In genomic region chr18:8552151-8552550, GRCh38 we compare ENCODE assay signal across 27 cellular contexts.
"Had no signal": no experiment of that assay in that cellular context is flagged by ENCODE, and none has a peak within 500 bp of the region (broad histone marks: within the 10 kb centered on the region; RNA-seq: fewer than 3 reads in every experiment).

No MANE protein-coding gene starts in this region.

- FAIRE-seq: pancreas, small intestine, urothelium cell line had no signal

- H3K9me3 ChIP-seq: neutrophil, pancreas, prostate gland, right lobe of liver, sigmoid colon, stomach, thoracic aorta, thyroid gland, tibial nerve, upper lobe of left lung, vagina had no signal

- ATAC-seq: natural killer cell treated with Interleukin-12 subunit alpha and Interleukin-12 subunit beta and Interleukin-15 and Interleukin-18, amount 100 ng/mL, for 72 hours; pancreas; right cardiac atrium; right lobe of liver; stimulated activated effector memory CD8-positive, alpha-beta T cell treated with anti-CD3 and anti-CD28 coated beads, Interleukin-12 subunit alpha, Interleukin-12 subunit beta, amount 100 ng/mL, for 72 hours; stimulated activated naive B cell treated with anti-CD40 and anti-IgM and Interleukin-4, amounts not matched to agents 10 μg/mL and 1 μg/mL and 100 μg/mL, for 72 hours had no signal

- H3K4me1 Mint-ChIP-seq: nephron progenitor cell; neural crest cell; stimulated activated effector memory CD8-positive, alpha-beta T cell treated with anti-CD3 and anti-CD28 coated beads, Interleukin-12 subunit alpha, Interleukin-12 subunit beta, amount 100 ng/mL, for 72 hours; stimulated activated naive B cell treated with anti-CD40 and anti-IgM and Interleukin-4, amounts not matched to agents 10 μg/mL and 1 μg/mL and 100 μg/mL, for 72 hours had no signal

- H3K27ac ChIP-seq: neutrophil, pancreas, prostate gland, right lobe of liver, sigmoid colon, stomach, thoracic aorta, thyroid gland, tibial nerve, upper lobe of left lung, vagina had no signal

- H3K27ac Mint-ChIP-seq: natural killer cell treated with Interleukin-12 subunit alpha and Interleukin-12 subunit beta and Interleukin-15 and Interleukin-18, amount 100 ng/mL, for 72 hours; nephron progenitor cell; stimulated activated effector memory CD8-positive, alpha-beta T cell treated with anti-CD3 and anti-CD28 coated beads, Interleukin-12 subunit alpha, Interleukin-12 subunit beta, amount 100 ng/mL, for 72 hours; stimulated activated naive B cell treated with anti-CD40 and anti-IgM and Interleukin-4, amounts not matched to agents 10 μg/mL and 1 μg/mL and 100 μg/mL, for 72 hours; stimulated activated naive CD8-positive, alpha-beta T cell treated with anti-CD3 and anti-CD28 coated beads, Interleukin-15, Interleukin-2, amounts not matched to agents 100 ng/mL and 50 ng/mL, for 24 hours had no signal

- H3K36me3 ChIP-seq: neutrophil, pancreas, prostate gland, right lobe of liver, sigmoid colon, stomach, thoracic aorta, thyroid gland, tibial nerve, upper lobe of left lung, vagina had no signal

- H3K9me3 Mint-ChIP-seq: natural killer cell treated with Interleukin-12 subunit alpha and Interleukin-12 subunit beta and Interleukin-15 and Interleukin-18, amount 100 ng/mL, for 72 hours; nephron progenitor cell; neural crest cell; stimulated activated effector memory CD8-positive, alpha-beta T cell treated with anti-CD3 and anti-CD28 coated beads, Interleukin-12 subunit alpha, Interleukin-12 subunit beta, amount 100 ng/mL, for 72 hours; stimulated activated naive B cell treated with anti-CD40 and anti-IgM and Interleukin-4, amounts not matched to agents 10 μg/mL and 1 μg/mL and 100 μg/mL, for 72 hours; stimulated activated naive CD8-positive, alpha-beta T cell treated with anti-CD3 and anti-CD28 coated beads, Interleukin-15, Interleukin-2, amounts not matched to agents 100 ng/mL and 50 ng/mL, for 24 hours had no signal

- H3K4me3 ChIP-seq: pancreas, prostate gland, right lobe of liver, sigmoid colon, stomach, thoracic aorta, thyroid gland, tibial nerve, upper lobe of left lung, vagina had no signal

- H3K4me3 Mint-ChIP-seq: natural killer cell treated with Interleukin-12 subunit alpha and Interleukin-12 subunit beta and Interleukin-15 and Interleukin-18, amount 100 ng/mL, for 72 hours; nephron progenitor cell; neural crest cell; stimulated activated effector memory CD8-positive, alpha-beta T cell treated with anti-CD3 and anti-CD28 coated beads, Interleukin-12 subunit alpha, Interleukin-12 subunit beta, amount 100 ng/mL, for 72 hours; stimulated activated naive B cell treated with anti-CD40 and anti-IgM and Interleukin-4, amounts not matched to agents 10 μg/mL and 1 μg/mL and 100 μg/mL, for 72 hours; stimulated activated naive CD8-positive, alpha-beta T cell treated with anti-CD3 and anti-CD28 coated beads, Interleukin-15, Interleukin-2, amounts not matched to agents 100 ng/mL and 50 ng/mL, for 24 hours had no signal

- H3K4me1 ChIP-seq: pancreas, prostate gland, right lobe of liver, sigmoid colon, stomach, thyroid gland, tibial nerve, vagina had no signal

- DNase-seq: nephron progenitor cell; nucleus accumbens; pancreas; right cardiac atrium; right lobe of liver; sigmoid colon; small intestine; stimulated activated CD4-positive, alpha-beta T cell treated with anti-CD3 and anti-CD28 coated beads, Interleukin-15, amount 100 ng/mL, for 24 hours; stimulated activated CD4-positive, alpha-beta T cell treated with anti-CD3 and anti-CD28 coated beads, Interleukin-2, amount 100 ng/mL, for 24 hours; stimulated activated CD4-positive, alpha-beta T cell treated with anti-CD3 and anti-CD28 coated beads, Interleukin-2, amount 100 ng/mL, for 48 hours; stimulated activated CD4-positive, alpha-beta T cell treated with anti-CD3 and anti-CD28 coated beads, Interleukin-4, amount 100 ng/mL, for 24 hours; stimulated activated naive B cell treated with anti-CD40 and anti-IgM and Interleukin-4, amounts not matched to agents 10 μg/mL and 1 μg/mL and 100 μg/mL, for 72 hours; stimulated activated naive CD4-positive, alpha-beta T cell treated with Interleukin-2 at 50 U/mL for 16 hours; stomach; thyroid gland; trophoblast cell; upper lobe of left lung had no signal

- H3K36me3 Mint-ChIP-seq: natural killer cell treated with Interleukin-12 subunit alpha and Interleukin-12 subunit beta and Interleukin-15 and Interleukin-18, amount 100 ng/mL, for 72 hours; stimulated activated effector memory CD8-positive, alpha-beta T cell treated with anti-CD3 and anti-CD28 coated beads, Interleukin-12 subunit alpha, Interleukin-12 subunit beta, amount 100 ng/mL, for 72 hours; stimulated activated naive B cell treated with anti-CD40 and anti-IgM and Interleukin-4, amounts not matched to agents 10 μg/mL and 1 μg/mL and 100 μg/mL, for 72 hours had no signal

- H3K27me3 ChIP-seq: neutrophil, pancreas, right lobe of liver, sigmoid colon, thyroid gland, tibial nerve, upper lobe of left lung, vagina had no signal
